12 cellular contexts compared by ENCODE assay signal in the genomic region with DNA sequence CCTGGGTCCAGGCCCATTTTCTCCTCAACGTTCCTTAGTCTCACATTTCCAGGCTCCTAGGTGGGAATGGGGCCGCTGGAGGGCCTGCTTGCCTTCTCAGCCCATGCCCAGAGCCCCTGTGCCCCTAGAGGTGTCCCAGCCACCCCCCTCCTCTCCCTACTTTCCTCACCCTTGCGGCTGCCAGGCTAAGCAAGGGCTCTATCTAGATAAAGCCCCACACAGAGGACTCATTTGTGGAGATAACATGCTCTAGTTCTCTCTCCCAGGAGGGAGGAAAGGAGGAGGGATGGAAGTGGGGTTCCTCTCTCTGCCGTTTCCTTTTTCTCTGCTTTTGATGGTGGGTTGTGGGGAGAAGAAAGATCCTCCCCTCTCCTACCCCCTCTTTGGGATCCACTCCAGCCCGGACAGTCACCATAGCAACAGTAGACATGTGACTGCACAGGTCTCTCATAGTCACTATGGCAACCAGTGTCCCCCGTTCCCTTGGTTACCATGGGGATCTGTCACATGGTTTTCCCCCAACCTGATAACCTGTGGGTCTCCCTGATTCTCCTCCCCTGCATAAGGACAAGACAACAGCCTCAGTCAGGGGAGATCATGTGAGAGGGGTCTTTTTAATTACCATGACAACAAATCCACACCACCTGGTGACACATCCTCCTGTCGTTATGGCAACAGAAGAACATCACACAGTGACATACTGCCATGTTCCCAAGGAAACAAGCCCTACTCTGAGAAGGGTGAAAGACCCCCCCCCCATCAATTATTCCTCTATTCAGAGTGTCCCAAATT. TPM values are rescaled to one million over a fixed set of nuclear protein-coding genes. Genes with fewer than 3 reads are reported as not detected.
A peak's percentile ranks its signal among the peaks of the same experiment; 100 is the strongest.
DNase-seq lines count a peak whose midpoint lies in the region.
"Had no signal": no experiment of that assay in that cellular context is flagged by ENCODE, and none has a peak within 500 bp of the region (broad histone marks: within the 10 kb centered on the region; RNA-seq: fewer than 3 reads in every experiment).

No MANE protein-coding gene starts in this region.

- H3K27me3 ChIP-seq in ectodermal cell (ENCODE audit: control insufficient read depth, insufficient read depth, low read length, poor library complexity, severe bottlenecking) = peaks cover 40% of the 10 kb centered on the region

- peak overlapping the region; percentile 48 for H3K27ac ChIP-seq in ectodermal cell (ENCODE audit: insufficient read depth, low read depth, low read length, poor library complexity, severe bottlenecking)
- H3K27ac ChIP-seq: HL-60 had no signal

- H3K36me3 ChIP-seq in ectodermal cell (ENCODE audit: control insufficient read depth, insufficient read depth, low read length) = no peaks in the 10 kb centered on the region

- H3K4me1 ChIP-seq in ectodermal cell (ENCODE audit: control insufficient read depth, insufficient read depth, low read length) = peaks cover 68% of the 10 kb centered on the region

- DNase-seq in NCI-H146 (lab: John Stamatoyannopoulos, UW) (peak; percentile 23), NCI-H146 treated with DMSO at 0.1 percent for 48 hours (lab: John Stamatoyannopoulos, UW; ENCODE audit: unreplicated experiment) (no peak), NCI-H748 treated with DMSO at 0.1 percent for 48 hours (lab: John Stamatoyannopoulos, UW) (peak; percentile 35), retina (peak; percentile 81), HuH-7 (ENCODE audit: low spot score) (no peak), mucosa of gallbladder (ENCODE audit: low spot score) (no peak)
- no peak for DNase-seq in effector CD4-positive, alpha-beta T cell

- H3K9me3 ChIP-seq in ectodermal cell (ENCODE audit: control insufficient read depth, low read length) = no peaks in the 10 kb centered on the region

- no peak overlapping the region for H3K4me3 ChIP-seq in ectodermal cell (ENCODE audit: insufficient read depth, low read depth, low read length)

- WGBS in ectodermal cell, 2 experiments = 40 to 43% methylated on average over 6 of the region's 7 CpGs

RNA-seq across cellular contexts. Expression of a gene that starts 5.2 kb away (rescaled TPM):
- polyA plus RNA-seq in ectodermal cell (2013, experiment 1 of 4) = 8.6 TPM
- polyA plus RNA-seq in ectodermal cell (2013, experiment 2 of 4) = 8.9 TPM
- 9.1 TPM for polyA plus RNA-seq in ectodermal cell (2013, experiment 3 of 4)
- polyA plus RNA-seq in ectodermal cell (2013, experiment 4 of 4) = 9.4 TPM
- 0.26 TPM for total RNA-seq in mucosa of gallbladder
- total RNA-seq: SK-MEL-5 had no signal

RNA-seq across cellular contexts. Expression of a gene that starts 18.8 kb away (rescaled TPM):
- 28.3 TPM for polyA plus RNA-seq in ectodermal cell (2013, experiment 1 of 4)
- polyA plus RNA-seq in ectodermal cell (2013, experiment 2 of 4) = 28.4 TPM
- polyA plus RNA-seq in ectodermal cell (2013, experiment 3 of 4) = 27.3 TPM
- 27.0 TPM for polyA plus RNA-seq in ectodermal cell (2013, experiment 4 of 4)
- total RNA-seq in mucosa of gallbladder = 70.0 TPM

RNA-seq across cellular contexts. Expression of a gene that starts 33.2 kb away (rescaled TPM):
- not detected for polyA plus RNA-seq in ectodermal cell (2013, experiment 1 of 4)
- 0.12 TPM for polyA plus RNA-seq in ectodermal cell (2013, experiment 2 of 4)
- not detected for polyA plus RNA-seq in ectodermal cell (2013, experiment 3 of 4)
- polyA plus RNA-seq in ectodermal cell (2013, experiment 4 of 4) = 0.16 TPM
- total RNA-seq in mucosa of gallbladder = 92.7 TPM
- total RNA-seq: activated naive CD4-positive, alpha-beta T cell treated with anti-CD3 and anti-CD28 coated beads, Interleukin-2, amount 50 U/mL, for 72 hours; SK-MEL-5 had no signal
- polyA plus RNA-seq: AG04450 had no signal

RNA-seq across cellular contexts. Expression of a gene that starts 57.5 kb away (rescaled TPM):
- polyA plus RNA-seq in ectodermal cell (2013, experiment 1 of 4) = 5.0 TPM
- polyA plus RNA-seq in ectodermal cell (2013, experiment 2 of 4) = 2.6 TPM
- 2.8 TPM for polyA plus RNA-seq in ectodermal cell (2013, experiment 3 of 4)
- polyA plus RNA-seq in ectodermal cell (2013, experiment 4 of 4) = 2.7 TPM
- 4.6 TPM for total RNA-seq in mucosa of gallbladder

Comparison
In these comparisons a context has a peak if more than half of its experiments do, and no peak if none do; other contexts are left out.
1. DNase-seq: peak in NCI-H146 (single experiment), NCI-H748 treated with DMSO at 0.1 percent for 48 hours (single experiment) and retina (single experiment); none in NCI-H146 treated with DMSO at 0.1 percent for 48 hours (single experiment), HuH-7 (single experiment), effector CD4-positive, alpha-beta T cell (single experiment) and mucosa of gallbladder (single experiment).